ENCODE assay signal across 1 cellular context in the genomic region with DNA sequence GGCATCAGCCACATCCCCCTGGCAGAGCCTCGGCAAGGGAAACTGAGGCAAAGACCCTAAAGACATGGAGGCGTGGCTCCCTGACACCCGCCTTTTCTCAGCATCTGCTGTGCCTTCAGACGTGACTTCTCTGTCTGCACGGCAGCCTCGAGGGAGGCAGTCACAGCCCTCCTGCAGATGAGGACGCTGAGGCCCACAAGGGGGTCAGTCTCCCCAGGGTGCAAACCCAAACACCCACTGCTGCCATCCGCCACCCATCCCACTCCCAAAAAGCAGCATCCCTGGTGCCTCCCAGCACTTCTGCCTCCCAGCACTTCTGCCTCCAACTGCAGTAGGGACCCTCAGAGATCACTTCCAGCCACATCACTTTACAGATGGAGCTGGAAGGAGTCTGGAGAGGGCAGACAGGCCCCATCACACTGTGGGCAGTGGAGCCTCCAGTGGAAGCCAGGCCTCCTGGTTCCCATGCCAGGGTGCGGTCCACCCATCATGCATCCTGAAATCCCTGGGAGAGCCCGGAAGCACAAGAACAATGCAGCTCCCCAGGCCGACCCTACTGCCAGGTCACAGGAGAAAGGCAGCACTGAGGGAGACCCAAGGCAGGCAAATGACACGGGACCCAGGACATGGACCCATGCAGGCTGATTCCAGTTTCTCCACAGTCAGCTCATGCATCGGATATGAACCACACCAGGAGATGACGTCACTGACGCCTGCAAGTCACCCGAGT.
TF ChIP-seq lines count a peak whose summit lies in the region.

No MANE protein-coding gene starts in this region.

TF ChIP-seq in GM23338, 12 proteins besides CTCF, POLR2A, EP300 and RAD21:
- TF ChIP-seq CREB1 (CRISPR knock-in tag; IDR thresholded peaks at IDR 0.05; ENCODE audit: low read depth) (no peak), POLR2AphosphoS5 (IDR thresholded peaks at IDR 0.05; ENCODE audit: low read depth) (no peak), STAT1 (IDR thresholded peaks at IDR 0.05; ENCODE audit: unreplicated experiment) (no peak)
- TF ChIP-seq, protein P1, sequence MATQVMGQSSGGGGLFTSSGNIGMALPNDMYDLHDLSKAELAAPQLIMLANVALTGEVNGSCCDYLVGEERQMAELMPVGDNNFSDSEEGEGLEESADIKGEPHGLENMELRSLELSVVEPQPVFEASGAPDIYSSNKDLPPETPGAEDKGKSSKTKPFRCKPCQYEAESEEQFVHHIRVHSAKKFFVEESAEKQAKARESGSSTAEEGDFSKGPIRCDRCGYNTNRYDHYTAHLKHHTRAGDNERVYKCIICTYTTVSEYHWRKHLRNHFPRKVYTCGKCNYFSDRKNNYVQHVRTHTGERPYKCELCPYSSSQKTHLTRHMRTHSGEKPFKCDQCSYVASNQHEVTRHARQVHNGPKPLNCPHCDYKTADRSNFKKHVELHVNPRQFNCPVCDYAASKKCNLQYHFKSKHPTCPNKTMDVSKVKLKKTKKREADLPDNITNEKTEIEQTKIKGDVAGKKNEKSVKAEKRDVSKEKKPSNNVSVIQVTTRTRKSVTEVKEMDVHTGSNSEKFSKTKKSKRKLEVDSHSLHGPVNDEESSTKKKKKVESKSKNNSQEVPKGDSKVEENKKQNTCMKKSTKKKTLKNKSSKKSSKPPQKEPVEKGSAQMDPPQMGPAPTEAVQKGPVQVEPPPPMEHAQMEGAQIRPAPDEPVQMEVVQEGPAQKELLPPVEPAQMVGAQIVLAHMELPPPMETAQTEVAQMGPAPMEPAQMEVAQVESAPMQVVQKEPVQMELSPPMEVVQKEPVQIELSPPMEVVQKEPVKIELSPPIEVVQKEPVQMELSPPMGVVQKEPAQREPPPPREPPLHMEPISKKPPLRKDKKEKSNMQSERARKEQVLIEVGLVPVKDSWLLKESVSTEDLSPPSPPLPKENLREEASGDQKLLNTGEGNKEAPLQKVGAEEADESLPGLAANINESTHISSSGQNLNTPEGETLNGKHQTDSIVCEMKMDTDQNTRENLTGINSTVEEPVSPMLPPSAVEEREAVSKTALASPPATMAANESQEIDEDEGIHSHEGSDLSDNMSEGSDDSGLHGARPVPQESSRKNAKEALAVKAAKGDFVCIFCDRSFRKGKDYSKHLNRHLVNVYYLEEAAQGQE (IDR thresholded peaks at IDR 0.05; ENCODE audit: unreplicated experiment), result no peak
- TF ChIP-seq, protein P2, sequence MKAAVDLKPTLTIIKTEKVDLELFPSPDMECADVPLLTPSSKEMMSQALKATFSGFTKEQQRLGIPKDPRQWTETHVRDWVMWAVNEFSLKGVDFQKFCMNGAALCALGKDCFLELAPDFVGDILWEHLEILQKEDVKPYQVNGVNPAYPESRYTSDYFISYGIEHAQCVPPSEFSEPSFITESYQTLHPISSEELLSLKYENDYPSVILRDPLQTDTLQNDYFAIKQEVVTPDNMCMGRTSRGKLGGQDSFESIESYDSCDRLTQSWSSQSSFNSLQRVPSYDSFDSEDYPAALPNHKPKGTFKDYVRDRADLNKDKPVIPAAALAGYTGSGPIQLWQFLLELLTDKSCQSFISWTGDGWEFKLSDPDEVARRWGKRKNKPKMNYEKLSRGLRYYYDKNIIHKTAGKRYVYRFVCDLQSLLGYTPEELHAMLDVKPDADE (IDR thresholded peaks at IDR 0.05), result no peak
